In the genomic region with DNA sequence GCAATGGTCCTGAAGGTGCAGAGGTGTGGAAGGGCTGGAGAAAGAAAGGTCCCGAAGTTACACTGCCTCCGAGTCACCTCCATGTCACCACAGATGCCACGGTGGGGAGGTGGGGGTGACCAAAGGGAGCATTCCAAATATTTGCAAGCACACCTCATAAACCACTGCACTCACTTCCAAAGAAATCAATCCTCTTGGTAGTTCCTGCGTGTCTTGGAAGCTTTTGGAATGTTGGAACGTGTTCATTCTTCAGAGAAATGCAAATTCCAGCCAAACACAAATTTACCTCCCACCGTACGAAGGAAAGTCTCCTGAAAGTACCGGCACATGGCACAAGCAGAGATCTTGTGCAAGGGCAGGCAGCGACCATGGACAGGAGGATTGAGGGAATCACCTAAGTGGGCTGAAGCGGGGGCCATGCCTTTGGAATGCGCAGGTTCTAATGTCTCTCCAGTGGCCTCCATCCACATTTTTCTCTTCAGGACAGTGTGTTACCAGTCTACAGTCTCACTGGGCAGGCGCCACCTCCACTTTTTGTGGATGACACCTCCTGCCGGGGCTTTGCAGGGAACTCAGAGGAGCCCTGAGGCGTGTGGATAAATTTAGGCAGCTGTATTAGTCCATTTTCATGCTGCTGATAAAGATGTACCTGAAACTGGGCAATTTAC, we compare ENCODE assay signal across 15 cellular contexts.
"Had no signal": no experiment of that assay in that cellular context is flagged by ENCODE, and none has a peak within 500 bp of the region (broad histone marks: within the 10 kb centered on the region; RNA-seq: fewer than 3 reads in every experiment).

No MANE protein-coding gene starts in this region.

- ATAC-seq: gastrocnemius medialis; mucosa of descending colon; naive thymus-derived CD8-positive, alpha-beta T cell; right cardiac atrium had no signal

- H3K27ac Mint-ChIP-seq: immature natural killer cell; naive thymus-derived CD8-positive, alpha-beta T cell had no signal

- FAIRE-seq: kidney, small intestine had no signal

- DNase-seq: cortex of kidney; dorsolateral prefrontal cortex; effector CD8-positive, alpha-beta T cell; gastrocnemius medialis; immature natural killer cell; kidney; mucosa of descending colon; naive thymus-derived CD8-positive, alpha-beta T cell; ovary; right cardiac atrium; small intestine; stimulated activated CD4-positive, alpha-beta T cell treated with anti-CD3 and anti-CD28 coated beads, Interleukin-12 subunit alpha, Interleukin-12 subunit beta, amount 100 ng/mL, for 4 hours; stimulated activated naive CD4-positive, alpha-beta T cell; thyroid gland; upper lobe of left lung had no signal

- H3K36me3 Mint-ChIP-seq: immature natural killer cell; naive thymus-derived CD8-positive, alpha-beta T cell had no signal

- H3K4me3 Mint-ChIP-seq: immature natural killer cell; naive thymus-derived CD8-positive, alpha-beta T cell had no signal

- H3K9me3 Mint-ChIP-seq: immature natural killer cell; naive thymus-derived CD8-positive, alpha-beta T cell had no signal
